Comparison of ENCODE assay signal across 8 cellular contexts in the genomic region with DNA sequence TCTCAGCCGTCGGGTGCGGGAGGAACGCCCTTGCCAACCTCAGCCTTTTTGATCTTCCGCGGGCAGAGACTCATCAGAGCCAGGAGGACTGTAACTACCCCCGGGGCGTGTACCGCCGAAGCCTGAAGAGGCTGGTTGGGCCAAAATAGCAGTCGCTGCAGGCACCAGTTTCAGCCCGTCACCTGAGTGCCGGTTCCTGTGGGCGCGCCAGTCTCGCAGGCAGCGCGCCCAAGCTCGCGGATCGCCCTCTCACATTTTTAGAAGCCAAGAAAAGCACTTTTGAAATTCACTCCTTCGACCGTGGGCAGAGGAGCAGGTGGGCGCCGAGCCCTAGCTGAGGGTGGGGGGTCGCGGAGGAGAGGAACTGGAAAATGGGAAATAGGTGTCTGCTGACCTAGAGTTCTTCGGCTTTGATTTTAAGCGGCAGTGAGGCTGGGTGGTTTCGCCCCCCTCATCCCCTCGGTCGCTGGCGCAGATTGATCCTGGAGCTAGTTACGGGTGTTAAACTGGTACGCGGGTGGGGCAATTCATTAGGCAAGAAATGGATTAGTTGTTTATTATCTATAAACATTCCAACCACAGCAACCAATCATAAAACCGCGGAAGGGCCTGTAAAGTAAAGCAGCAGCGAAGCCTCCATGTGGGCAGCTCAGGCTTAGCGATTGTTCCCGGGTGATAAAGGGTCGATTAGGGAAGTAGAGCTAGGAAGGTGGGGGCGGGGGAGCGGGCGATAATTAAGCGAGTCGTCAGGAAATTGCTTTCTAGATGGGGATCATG.
DNase-seq lines count a peak whose midpoint lies in the region; ATAC-seq lines count a peak whose summit lies in the region.

No MANE protein-coding gene starts in this region.

- peak; percentile 43 for ATAC-seq in HG02852 (IDR thresholded peaks at IDR 0.05; ENCODE audit: unreplicated experiment)
- ATAC-seq in activated naive CD8-positive, alpha-beta T cell treated with anti-CD3 and anti-CD28 coated beads, Interleukin-2, amount 10 ng/mL, durations not matched to agents 7 days and 5 days (ENCODE audit: low read depth): peak; percentile 49

- no peak overlapping the region for H3K27ac ChIP-seq in mesenchymal stem cell (ENCODE audit: low read length, poor library complexity, severe bottlenecking)

- H3K23ac ChIP-seq in mesenchymal stem cell (ENCODE audit: low read length in 2 of 2): peak overlapping the region in 1 of 2 experiments; percentile 34

- no peak overlapping the region for H2AK5ac ChIP-seq in mesenchymal stem cell (ENCODE audit: low read length, severe bottlenecking)

- peak overlapping the region; percentile 52 for H4K91ac ChIP-seq in mesenchymal stem cell (ENCODE audit: low read length)

- H2BK15ac ChIP-seq in mesenchymal stem cell (ENCODE audit: low read depth, poor library complexity, severe bottlenecking): no peak overlapping the region

- H2BK12ac ChIP-seq in mesenchymal stem cell (ENCODE audit: low read length in 2 of 2): peak overlapping the region in 1 of 2 experiments; percentile 93

- POLR2A ChIA-PET in activated naive CD8-positive, alpha-beta T cell treated with anti-CD3 and anti-CD28 coated beads, Interleukin-2, amount 10 ng/mL, durations not matched to agents 7 days and 5 days (lab: Charles Lee): interaction anchor here (0.6 kb wide), 1 partner anchor 705 kb away, joined by 3 read pairs; no protein-coding TSS in a partner anchor

- no peak overlapping the region for H2BK5ac ChIP-seq in mesenchymal stem cell (ENCODE audit: low read depth, low read length, poor library complexity, severe bottlenecking)

- H3K9me3 Mint-ChIP-seq in activated naive CD8-positive, alpha-beta T cell treated with anti-CD3 and anti-CD28 coated beads, Interleukin-2, amount 10 ng/mL, durations not matched to agents 7 days and 5 days: no peaks in the 10 kb centered on the region

- H3K18ac ChIP-seq in mesenchymal stem cell (ENCODE audit: low read depth in 1 of 2, low read length in 2 of 2): peak overlapping the region; percentile 37 to 51

- no peaks in the 10 kb centered on the region for H3K9me3 ChIP-seq in mesenchymal stem cell (ENCODE audit: control insufficient read depth, low read length)

- H2AFZ ChIP-seq in mesenchymal stem cell (ENCODE audit: low read depth, low read length): peak overlapping the region; percentile 39

- peak overlapping the region; percentile 12 for H3K4me2 ChIP-seq in mesenchymal stem cell (ENCODE audit: low read length, poor library complexity, severe bottlenecking)

- peak overlapping the region; percentile 30 for H3K4me3 Mint-ChIP-seq in activated naive CD8-positive, alpha-beta T cell treated with anti-CD3 and anti-CD28 coated beads, Interleukin-2, amount 10 ng/mL, durations not matched to agents 7 days and 5 days

- peak overlapping the region in 1 of 2 experiments; percentile 73 for H3K4me3 ChIP-seq in mesenchymal stem cell (ENCODE audit: insufficient read depth in 1 of 2, low read depth in 1 of 2, low read length in 2 of 2)

- H3K27me3 Mint-ChIP-seq in activated naive CD8-positive, alpha-beta T cell treated with anti-CD3 and anti-CD28 coated beads, Interleukin-2, amount 10 ng/mL, durations not matched to agents 7 days and 5 days: peaks cover 96% of the 10 kb centered on the region

- 9% methylated on average over 38 of the region's 47 CpGs for WGBS in mesenchymal stem cell

- H3K27ac Mint-ChIP-seq in activated naive CD8-positive, alpha-beta T cell treated with anti-CD3 and anti-CD28 coated beads, Interleukin-2, amount 10 ng/mL, durations not matched to agents 7 days and 5 days: no peak overlapping the region

- peaks cover 37% of the 10 kb centered on the region for H3K4me1 Mint-ChIP-seq in activated naive CD8-positive, alpha-beta T cell treated with anti-CD3 and anti-CD28 coated beads, Interleukin-2, amount 10 ng/mL, durations not matched to agents 7 days and 5 days

- no peaks in the 10 kb centered on the region for H3K36me3 ChIP-seq in mesenchymal stem cell (ENCODE audit: control insufficient read depth in 1 of 2, insufficient read depth in 2 of 2, low read depth in 1 of 2, low read length in 2 of 2)

- peak overlapping the region; percentile 36 to 55 for H3K4ac ChIP-seq in mesenchymal stem cell (ENCODE audit: low read depth in 1 of 2, low read length in 2 of 2)

- H2BK120ac ChIP-seq in mesenchymal stem cell (ENCODE audit: low read depth, low read length): peak overlapping the region; percentile 54

- DNase-seq in CMK (ENCODE audit: low read depth) (peak; percentile 27), mesenchymal stem cell (peak; percentile 46), EL (no peak), NCI-H1048 (lab: John Stamatoyannopoulos, UW) (no peak), NCI-H1417 (lab: John Stamatoyannopoulos, UW) (no peak)
- DNase-seq in activated naive CD8-positive, alpha-beta T cell treated with anti-CD3 and anti-CD28 coated beads, Interleukin-2, amount 10 ng/mL, durations not matched to agents 7 days and 5 days: peak; percentile 47
- DNase-seq in stimulated activated naive CD4-positive, alpha-beta T cell treated with Interleukin-2 at 50 U/mL for 16 hours (lab: John Stamatoyannopoulos, UW): no peak

- H3K9ac ChIP-seq in mesenchymal stem cell (ENCODE audit: low read length): peak overlapping the region; percentile 33

- H3K4me1 ChIP-seq in mesenchymal stem cell (ENCODE audit: control insufficient read depth, insufficient read depth, low read depth, low read length): peaks cover 24% of the 10 kb centered on the region

- no peaks in the 10 kb centered on the region for H3K36me3 Mint-ChIP-seq in activated naive CD8-positive, alpha-beta T cell treated with anti-CD3 and anti-CD28 coated beads, Interleukin-2, amount 10 ng/mL, durations not matched to agents 7 days and 5 days

- H3K14ac ChIP-seq in mesenchymal stem cell (ENCODE audit: low read length in 2 of 2): no peak overlapping the region

- H3K79me1 ChIP-seq in mesenchymal stem cell (replicated peaks; ENCODE audit: low read length, poor library complexity, severe bottlenecking): no peaks in the 10 kb centered on the region

- peaks cover 43 to 64% of the 10 kb centered on the region in 2 experiments for H3K27me3 ChIP-seq in mesenchymal stem cell (ENCODE audit: control insufficient read depth in 1 of 2, insufficient read depth in 1 of 2, low read length in 2 of 2)

- peak overlapping the region; percentile 82 for H4K8ac ChIP-seq in mesenchymal stem cell (ENCODE audit: low read length)

Comparison
In these comparisons a context has a peak if more than half of its experiments do, and no peak if none do; other contexts are left out.
1. DNase-seq: peak in CMK (single experiment), activated naive CD8-positive, alpha-beta T cell treated with anti-CD3 and anti-CD28 coated beads, Interleukin-2, amount 10 ng/mL, durations not matched to agents 7 days and 5 days (single experiment) and mesenchymal stem cell (single experiment); none in EL (single experiment), stimulated activated naive CD4-positive, alpha-beta T cell treated with Interleukin-2 at 50 U/mL for 16 hours (single experiment), NCI-H1048 (single experiment) and NCI-H1417 (0 of 3).